25 cellular contexts compared by ENCODE assay signal in genomic region chr12:78490841-78491240, GRCh38.
"Had no signal": no experiment of that assay in that cellular context is flagged by ENCODE, and none has a peak within 500 bp of the region (broad histone marks: within the 10 kb centered on the region; RNA-seq: fewer than 3 reads in every experiment).

No MANE protein-coding gene starts in this region.

- H3K9me3 Mint-ChIP-seq: activated CD4-positive, alpha-beta T cell treated with anti-CD3 and anti-CD28 coated beads, Interleukin-2, amount 10 ng/mL, durations not matched to agents 24 days and 14 days; activated CD8-positive, alpha-beta T cell treated with anti-CD3 and anti-CD28 coated beads for 36 hours; activated naive CD8-positive, alpha-beta T cell treated with anti-CD3 and anti-CD28 coated beads, Interleukin-2, amount 10 ng/mL, durations not matched to agents 7 days and 5 days; dendritic cell treated with granulocyte-macrophage colony-stimulating factor and Interleukin-4, amounts not matched to agents 40 ng/mL and 50 ng/mL, for 4 days had no signal

- H3K4me1 ChIP-seq: breast epithelium, esophagus squamous epithelium, gastrocnemius medialis had no signal

- H3K36me3 ChIP-seq: breast epithelium, esophagus squamous epithelium, gastrocnemius medialis had no signal

- H3K9me3 ChIP-seq: breast epithelium, esophagus squamous epithelium, gastrocnemius medialis had no signal

- H3K27me3 Mint-ChIP-seq: activated CD4-positive, alpha-beta T cell treated with anti-CD3 and anti-CD28 coated beads, Interleukin-2, amount 10 ng/mL, durations not matched to agents 24 days and 14 days; activated CD8-positive, alpha-beta T cell treated with anti-CD3 and anti-CD28 coated beads for 36 hours; activated naive CD8-positive, alpha-beta T cell treated with anti-CD3 and anti-CD28 coated beads, Interleukin-2, amount 10 ng/mL, durations not matched to agents 7 days and 5 days; activated T-cell treated with anti-CD3 and anti-CD28 coated beads, Interleukin-2, amount 50 U/mL, for 24 hours; dendritic cell treated with granulocyte-macrophage colony-stimulating factor and Interleukin-4, amounts not matched to agents 40 ng/mL and 50 ng/mL, for 4 days had no signal

- ATAC-seq: activated CD8-positive, alpha-beta T cell treated with anti-CD3 and anti-CD28 coated beads for 36 hours; gastrocnemius medialis; left lobe of liver had no signal

- H3K27me3 ChIP-seq: breast epithelium, esophagus squamous epithelium, gastrocnemius medialis had no signal

- H3K27ac ChIP-seq: breast epithelium, esophagus squamous epithelium, gastrocnemius medialis had no signal

- H3K36me3 Mint-ChIP-seq: activated naive CD8-positive, alpha-beta T cell treated with anti-CD3 and anti-CD28 coated beads, Interleukin-2, amount 10 ng/mL, durations not matched to agents 7 days and 5 days; mesothelial cell of epicardium had no signal

- H3K4me1 Mint-ChIP-seq: activated CD4-positive, alpha-beta T cell treated with anti-CD3 and anti-CD28 coated beads, Interleukin-2, amount 10 ng/mL, durations not matched to agents 24 days and 14 days; activated naive CD8-positive, alpha-beta T cell treated with anti-CD3 and anti-CD28 coated beads, Interleukin-2, amount 10 ng/mL, durations not matched to agents 7 days and 5 days had no signal

- DNase-seq: activated CD4-positive, alpha-beta T cell treated with anti-CD3 and anti-CD28 coated beads, Interleukin-2, amount 10 ng/mL, durations not matched to agents 24 days and 14 days; activated CD4-positive, CD25-positive, alpha-beta regulatory T cell; activated CD8-positive, alpha-beta T cell treated with anti-CD3 and anti-CD28 coated beads for 36 hours; activated naive CD4-positive, alpha-beta T cell treated with Interleukin-2 at 50 U/mL for 16 hours; activated naive CD8-positive, alpha-beta T cell treated with anti-CD3 and anti-CD28 coated beads, Interleukin-2, amount 10 ng/mL, durations not matched to agents 7 days and 5 days; activated T-cell treated with anti-CD3 and anti-CD28 coated beads, Interleukin-2, amount 50 U/mL, for 24 hours; cerebellar nuclear complex; effector CD8-positive, alpha-beta T cell; esophagus squamous epithelium; gastrocnemius medialis; head of caudate nucleus; kidney; nucleus accumbens; posterior cingulate gyrus; stimulated activated CD8-positive, alpha-beta memory T cell treated with anti-CD3 and anti-CD28 coated beads, Interleukin-4, amount 100 ng/mL, for 48 hours; stimulated activated naive CD4-positive, alpha-beta T cell; T-helper 1 cell; T1000 had no signal

- H3K4me3 Mint-ChIP-seq: activated CD4-positive, alpha-beta T cell treated with anti-CD3 and anti-CD28 coated beads, Interleukin-2, amount 10 ng/mL, durations not matched to agents 24 days and 14 days; activated CD8-positive, alpha-beta T cell treated with anti-CD3 and anti-CD28 coated beads for 36 hours; activated naive CD8-positive, alpha-beta T cell treated with anti-CD3 and anti-CD28 coated beads, Interleukin-2, amount 10 ng/mL, durations not matched to agents 7 days and 5 days; activated T-cell treated with anti-CD3 and anti-CD28 coated beads, Interleukin-2, amount 50 U/mL, for 24 hours; dendritic cell treated with granulocyte-macrophage colony-stimulating factor and Interleukin-4, amounts not matched to agents 40 ng/mL and 50 ng/mL, for 4 days; mesothelial cell of epicardium; nephron had no signal

- H3K4me3 ChIP-seq: breast epithelium, esophagus squamous epithelium, gastrocnemius medialis, lung had no signal

- H3K27ac Mint-ChIP-seq: activated CD4-positive, alpha-beta T cell treated with anti-CD3 and anti-CD28 coated beads, Interleukin-2, amount 10 ng/mL, durations not matched to agents 24 days and 14 days; activated CD8-positive, alpha-beta T cell treated with anti-CD3 and anti-CD28 coated beads for 36 hours; activated naive CD8-positive, alpha-beta T cell treated with anti-CD3 and anti-CD28 coated beads, Interleukin-2, amount 10 ng/mL, durations not matched to agents 7 days and 5 days; activated T-cell treated with anti-CD3 and anti-CD28 coated beads, Interleukin-2, amount 50 U/mL, for 24 hours; activated T-helper 2 cell treated with anti-CD3 and anti-CD28 coated beads, Interferon-gamma antibody, Interleukin-2, Interleukin-4, amounts not matched to agents 10 μg/mL and 5 μg/mL and 100 μg/mL, durations not matched to agents 14 hours and 24 hours and 36 hours; dendritic cell treated with granulocyte-macrophage colony-stimulating factor and Interleukin-4, amounts not matched to agents 40 ng/mL and 50 ng/mL, for 4 days; mesothelial cell of epicardium; nephron had no signal
